7 cellular contexts compared by ENCODE assay signal in the genomic region with DNA sequence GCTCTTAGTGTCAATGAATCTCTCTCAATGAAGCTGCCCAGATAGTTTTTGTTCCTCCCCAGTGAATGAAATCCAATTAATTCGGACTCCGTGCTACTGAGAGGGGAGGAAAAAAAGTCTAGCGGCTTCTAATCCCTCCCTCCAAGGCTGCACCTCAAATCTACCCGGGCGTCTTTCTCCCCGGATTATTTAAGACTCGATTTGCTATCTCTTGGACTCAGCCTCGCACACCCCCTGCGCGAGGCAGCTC. TPM values are rescaled to one million over a fixed set of nuclear protein-coding genes. Genes with fewer than 3 reads are reported as not detected.
DNase-seq lines count a peak whose midpoint lies in the region; ATAC-seq, FAIRE-seq and TF ChIP-seq lines count a peak whose summit lies in the region.

No MANE protein-coding gene starts in this region.

- H3K4me3 ChIP-seq in GM23338 (peak overlapping the region; percentile 59), fibroblast of pulmonary artery (replicated peaks; ENCODE audit: low read depth, low read length) (peak overlapping the region; percentile 98), gastrocnemius medialis (peak overlapping the region; percentile 71 to 77 (median 74))

- no peak overlapping the region for H2AFZ ChIP-seq in GM23338

- no peak for FAIRE-seq in GM12892 (lab: Jason Lieb, UNC)
- no peak for FAIRE-seq in urothelium cell line (lab: Jason Lieb, UNC)

- peak overlapping the region; percentile 73 for H3K4me2 ChIP-seq in GM23338

- intact Hi-C loops in gastrocnemius medialis (cut with DNase I; ENCODE audit: low total_unique reads), result loop anchor here (5.0 kb wide), 3 partner anchors 170 to 1210 kb away; partner anchors contain the start of genes CEP290 and TMTC3

- ATAC-seq in GM23338 (no peak), gastrocnemius medialis (no peak)

- peaks cover 36% of the 10 kb centered on the region; the same call in 1 of the 2 replicates for H3F3A ChIP-seq in GM23338 (replicated peaks; ENCODE audit: low read depth)

- H3K27ac Mint-ChIP-seq in GM23338, result peak overlapping the region; percentile 99

- POLR2A ChIA-PET in RWPE1 (lab: Yijun Ruan, JAX; ENCODE audit: low non-redundant PET), result interaction anchor here (0.6 to 2.7 kb wide), 7 partner anchors 19 to 287 kb away, joined by 3 to 9 read pairs (median 3); partner anchors contain the start of gene GALNT4

- peaks cover 48% of the 10 kb centered on the region for H3K4me1 Mint-ChIP-seq in GM23338

- no peaks in the 10 kb centered on the region for H3K9me3 ChIP-seq in gastrocnemius medialis

- CTCF ChIA-PET in RWPE1 (lab: Yijun Ruan, JAX), result interaction anchor here (0.6 to 1.8 kb wide), 3 partner anchors 58 to 302 kb away, joined by 5 to 14 read pairs (median 5); no protein-coding TSS in a partner anchor

- TF ChIP-seq POLR2A in gastrocnemius medialis (IDR thresholded peaks at IDR 0.05), result peak; percentile 74 to 88
- no peak for TF ChIP-seq POLR2A in GM12892 (IDR thresholded peaks at IDR 0.05; ENCODE audit: low read depth, low read length)

- H3K27me3 Mint-ChIP-seq in GM23338 (ENCODE audit: insufficient read depth, low read depth, poor library complexity), result peaks cover 52% of the 10 kb centered on the region

- H3K9me3 Mint-ChIP-seq in GM23338, result peaks cover 14% of the 10 kb centered on the region

- H4K20me1 ChIP-seq in GM23338 (replicated peaks; ENCODE audit: insufficient read depth), result peaks cover 18% of the 10 kb centered on the region; the same call in 1 of the 2 replicates

- H3K27me3 ChIP-seq in GM23338 (ENCODE audit: insufficient read depth), result peaks cover 48% of the 10 kb centered on the region
- peaks cover 55 to 85% (median 79%) of the 10 kb centered on the region in 3 donors for H3K27me3 ChIP-seq in gastrocnemius medialis

- no peaks in the 10 kb centered on the region for H3K9me2 ChIP-seq in GM23338 (ENCODE audit: insufficient read depth)

- peak overlapping the region; percentile 96 for H3K4me3 Mint-ChIP-seq in GM23338

- in situ Hi-C loops in gastrocnemius medialis (cut with MboI; ENCODE audit: low sequenced_read_pairs in 4 of 4), result no loop called here

- peaks cover 47% of the 10 kb centered on the region for H3K4me1 ChIP-seq in GM23338 (ENCODE audit: insufficient read depth)
- H3K4me1 ChIP-seq in gastrocnemius medialis, result peaks cover 7 to 32% of the 10 kb centered on the region in 2 donors

- H3K36me3 ChIP-seq in GM23338 (ENCODE audit: insufficient read depth) (peaks cover 18% of the 10 kb centered on the region), gastrocnemius medialis (no peaks in the 10 kb centered on the region)

- H3K27ac ChIP-seq in GM23338 (ENCODE audit: low read depth) (peak overlapping the region; percentile 77), RWPE1 (peak overlapping the region; percentile 100), gastrocnemius medialis (peak overlapping the region; percentile 78 to 85 (median 82))

- TF ChIP-seq CTCF in GM23338 (conservative IDR thresholded peaks at IDR 0.05; ENCODE audit: low read depth in 2 of 2) (no peak), RWPE1 (conservative IDR thresholded peaks at IDR 0.05; ENCODE audit: low read depth) (no peak), fibroblast of pulmonary artery (IDR thresholded peaks at IDR 0.05; ENCODE audit: low read length, missing control alignments) (no peak), gastrocnemius medialis (IDR thresholded peaks at IDR 0.05 in 4 of 5, conservative IDR thresholded peaks at IDR 0.05 in 1 of 5) (no peak)

- no peak for DNase-seq in GM23338 (ENCODE audit: low spot score)
- DNase-seq in RWPE1 (ENCODE audit: low spot score), result no peak
- DNase-seq in fibroblast of pulmonary artery (ENCODE audit: low read depth), result no peak
- DNase-seq in gastrocnemius medialis, result no peak
- no peak for DNase-seq in activated gamma-delta T cell (lab: John Stamatoyannopoulos, UW)
- no peak for DNase-seq in GM12892 (ENCODE audit: insufficient read length)
- DNase-seq in urothelium cell line (ENCODE audit: low spot score), result no peak

- peaks cover 49% of the 10 kb centered on the region for H3K79me2 ChIP-seq in GM23338 (replicated peaks; ENCODE audit: insufficient read depth)

- H3K36me3 Mint-ChIP-seq in GM23338 (ENCODE audit: low read depth), result peaks cover 53% of the 10 kb centered on the region

TF ChIP-seq in GM23338, 12 proteins besides CTCF, POLR2A, EP300 and RAD21:
- TF ChIP-seq ZNF331 (CRISPR knock-in tag; IDR thresholded peaks at IDR 0.05; ENCODE audit: low read depth), result no peak
- TF ChIP-seq POLR2AphosphoS5 (IDR thresholded peaks at IDR 0.05; ENCODE audit: low read depth), result peak; percentile 88

RNA-seq across cellular contexts. Expression of gene DUSP6, which starts 0.1 kb away (rescaled TPM):
- total RNA-seq in GM23338 (2014; rRNA removed; shearing (Covaris generic)), result 153 and 191 TPM in 2 replicates
- 100 and 117 TPM in 2 replicates for polyA plus RNA-seq in GM23338 (2016; fragmentation: Nextera tagmentation; extraction: Ambion mirVana)
- total RNA-seq in gastrocnemius medialis, result 10 to 100 TPM in 3 of 4 donors, 1 to 10 TPM in 1; 4.2 to 23.8 (median 12.1) TPM
- polyA plus RNA-seq in GM12892 (2012; ENCODE audit: missing spikeins), result 0.47 TPM
